In genomic region chr14:50344831-50345563, GRCh38 we compare ENCODE assay signal across 1 cellular context.
A peak's percentile ranks its signal among the peaks of the same experiment; 100 is the strongest.
TF ChIP-seq lines count a peak whose summit lies in the region.

No MANE protein-coding gene starts in this region.

TF ChIP-seq in IMR-90, 13 proteins besides CTCF, POLR2A, EP300 and RAD21:
- TF ChIP-seq BHLHE40 (IDR thresholded peaks at IDR 0.05; ENCODE audit: low read depth, low read length) (peak; percentile 65; the same call in 1 of the 2 replicates), USF2 (IDR thresholded peaks at IDR 0.05; ENCODE audit: low read depth, low read length) (no peak), RFX5 (IDR thresholded peaks at IDR 0.05; ENCODE audit: low read depth, low read length) (peak; percentile 87), CEBPB (IDR thresholded peaks at IDR 0.05; ENCODE audit: low read depth, low read length) (no peak)
- TF ChIP-seq, protein P1, sequence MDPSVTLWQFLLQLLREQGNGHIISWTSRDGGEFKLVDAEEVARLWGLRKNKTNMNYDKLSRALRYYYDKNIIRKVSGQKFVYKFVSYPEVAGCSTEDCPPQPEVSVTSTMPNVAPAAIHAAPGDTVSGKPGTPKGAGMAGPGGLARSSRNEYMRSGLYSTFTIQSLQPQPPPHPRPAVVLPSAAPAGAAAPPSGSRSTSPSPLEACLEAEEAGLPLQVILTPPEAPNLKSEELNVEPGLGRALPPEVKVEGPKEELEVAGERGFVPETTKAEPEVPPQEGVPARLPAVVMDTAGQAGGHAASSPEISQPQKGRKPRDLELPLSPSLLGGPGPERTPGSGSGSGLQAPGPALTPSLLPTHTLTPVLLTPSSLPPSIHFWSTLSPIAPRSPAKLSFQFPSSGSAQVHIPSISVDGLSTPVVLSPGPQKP (IDR thresholded peaks at IDR 0.05; ENCODE audit: borderline replicate concordance, low read depth, low read length), result no peak
